In genomic region chr17:16653367-16654041, GRCh38 we compare ENCODE assay signal across 8 cellular contexts. TPM values are rescaled to one million over a fixed set of nuclear protein-coding genes. Genes with fewer than 3 reads are reported as not detected.
A peak's percentile ranks its signal among the peaks of the same experiment; 100 is the strongest.
DNase-seq lines count a peak whose midpoint lies in the region; ATAC-seq and TF ChIP-seq lines count a peak whose summit lies in the region.

ZNF624 (minus strand) TSS chr17:16653850.

- H3K36me3 Mint-ChIP-seq in activated CD8-positive, alpha-beta T cell treated with anti-CD3 and anti-CD28 coated beads for 36 hours (ENCODE audit: low read depth): no peaks in the 10 kb centered on the region

- H3K4me3 ChIP-seq in lower leg skin (ENCODE audit: low read depth, poor library complexity, severe bottlenecking): peak within 1 kb of the TSS; percentile 37

- peak within 1 kb of the TSS; percentile 84 for H3K4me3 Mint-ChIP-seq in activated CD8-positive, alpha-beta T cell treated with anti-CD3 and anti-CD28 coated beads for 36 hours

- POLR2A ChIA-PET in activated CD8-positive, alpha-beta T cell treated with anti-CD3 and anti-CD28 coated beads for 36 hours (lab: Charles Lee): interaction anchor here (1.2 kb wide), 1 partner anchor 14 kb away, joined by 3 read pairs; no protein-coding TSS in a partner anchor

- H3K27me3 Mint-ChIP-seq in activated CD8-positive, alpha-beta T cell treated with anti-CD3 and anti-CD28 coated beads for 36 hours: peaks cover 2% of the 10 kb centered on the region

- TF ChIP-seq CTCF in activated CD8-positive, alpha-beta T cell treated with anti-CD3 and anti-CD28 coated beads for 36 hours (IDR thresholded peaks at IDR 0.05): no peak
- no peak for TF ChIP-seq CTCF in lower leg skin (IDR thresholded peaks at IDR 0.05)

- no peak for TF ChIP-seq POLR2A in lower leg skin (IDR thresholded peaks at IDR 0.05)

- no peaks in the 10 kb centered on the region for H3K9me3 Mint-ChIP-seq in activated CD8-positive, alpha-beta T cell treated with anti-CD3 and anti-CD28 coated beads for 36 hours

- WGBS in lower leg skin, 2 donors: 1% methylated on average over 29 to 39 of the region's 55 CpGs

- peak; percentile 89 for ATAC-seq in GM19395 (IDR thresholded peaks at IDR 0.05; ENCODE audit: unreplicated experiment)
- peak; percentile 86 for ATAC-seq in HG03558 (IDR thresholded peaks at IDR 0.05; ENCODE audit: extremely low read depth, unreplicated experiment)
- peak; percentile 98 for ATAC-seq in activated CD8-positive, alpha-beta T cell treated with anti-CD3 and anti-CD28 coated beads for 36 hours

- intact Hi-C loops in activated CD8-positive, alpha-beta T cell treated with anti-CD3 and anti-CD28 coated beads for 36 hours (cut with micrococcal nuclease): no loop called here
- intact Hi-C loops in lower leg skin (cut with DNase I; ENCODE audit: low total_unique reads): no loop called here

- DNase-seq in CD1c-positive myeloid dendritic cell (ENCODE audit: extremely low spot score) (peak; percentile 93), NCI-H748 treated with DMSO at 0.1 percent for 48 hours (lab: John Stamatoyannopoulos, UW) (peak; percentile 97), ecto neural progenitor cell (ENCODE audit: low spot score) (peak; percentile 99), lower leg skin (ENCODE audit: low spot score in 2 of 2) (peak; percentile 94 to 99)
- peak; percentile 90 for DNase-seq in activated CD8-positive, alpha-beta T cell treated with anti-CD3 and anti-CD28 coated beads for 36 hours
- peak; percentile 84 to 87 for DNase-seq in stimulated activated CD4-positive, alpha-beta T cell treated with anti-CD3 and anti-CD28 coated beads, Interleukin-4, amount 100 ng/mL, for 4 hours

- H3K27ac Mint-ChIP-seq in activated CD8-positive, alpha-beta T cell treated with anti-CD3 and anti-CD28 coated beads for 36 hours: peak within 1 kb of the TSS; percentile 58

- peaks cover 17% of the 10 kb centered on the region for H3K4me1 Mint-ChIP-seq in activated CD8-positive, alpha-beta T cell treated with anti-CD3 and anti-CD28 coated beads for 36 hours (ENCODE audit: low read depth)

- CTCF ChIA-PET in activated CD8-positive, alpha-beta T cell treated with anti-CD3 and anti-CD28 coated beads for 36 hours (lab: Charles Lee): interaction anchor here (0.6 to 1.4 kb wide), 4 partner anchors 11 to 1201 kb away, joined by 3 read pairs; no protein-coding TSS in a partner anchor

RNA-seq across cellular contexts. Expression of gene ZNF624, which starts in this region (rescaled TPM):
- total RNA-seq in activated CD8-positive, alpha-beta T cell treated with anti-CD3 and anti-CD28 coated beads for 36 hours: 1 to 10 TPM; 3.8 to 4.8 TPM
- 1 to 10 TPM; 3.7 to 7.2 (median 5.5) TPM for total RNA-seq in lower leg skin

Comparison
In these comparisons a context has a peak if more than half of its experiments do, and no peak if none do; other contexts are left out.
1. Peak in every context shown above with its lines: DNase-seq, ATAC-seq and H3K4me3 ChIP-seq.